17 cellular contexts compared by ENCODE assay signal in the genomic region with DNA sequence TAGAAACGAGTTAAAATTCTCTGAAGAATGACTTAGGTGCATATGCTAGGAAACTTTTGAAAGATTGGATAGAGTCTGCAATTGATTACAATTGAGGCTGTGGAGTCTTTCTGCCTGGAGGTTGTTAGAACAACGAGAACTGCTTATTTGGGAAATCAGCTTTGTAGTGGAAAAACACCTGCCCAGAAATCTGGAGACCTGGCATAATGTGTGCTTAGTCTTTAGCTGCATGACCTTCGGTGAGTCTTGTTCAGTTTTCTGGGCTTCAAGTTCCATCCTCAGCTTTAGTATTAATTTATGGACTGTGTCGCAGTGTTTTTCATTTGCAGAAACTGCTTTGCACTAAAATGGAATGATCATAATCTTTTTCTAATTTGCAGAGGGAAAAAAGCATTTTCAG. TPM values are rescaled to one million over a fixed set of nuclear protein-coding genes. Genes with fewer than 3 reads are reported as not detected.
DNase-seq lines count a peak whose midpoint lies in the region; ATAC-seq, FAIRE-seq and TF ChIP-seq lines count a peak whose summit lies in the region.
"Had no signal": no experiment of that assay in that cellular context is flagged by ENCODE, and none has a peak within 500 bp of the region (broad histone marks: within the 10 kb centered on the region; RNA-seq: fewer than 3 reads in every experiment).

No MANE protein-coding gene starts in this region.

- no peak for TF ChIP-seq CTCF in K562 (IDR thresholded peaks at IDR 0.05 in 2 of 3, conservative IDR thresholded peaks at IDR 0.05 in 1 of 3; ENCODE audit: insufficient read depth in 2 of 3, low read depth in 1 of 3, low read length in 3 of 3)
- no peak for TF ChIP-seq CTCF in neutrophil (IDR thresholded peaks at IDR 0.05)
- TF ChIP-seq CTCF in thyroid gland (IDR thresholded peaks at IDR 0.05): no peak

- no peak for DNase-seq in activated naive CD4-positive, alpha-beta T cell treated with anti-CD3 and anti-CD28 coated beads, Interleukin-2, amount 50 U/mL, for 16 hours
- DNase-seq in K562 (ENCODE audit: extremely low read depth in 1 of 4, low spot score in 3 of 4) (no peak), left lobe of liver (ENCODE audit: low spot score) (no peak), thyroid gland (no peak)
- no peak for DNase-seq in activated CD8-positive, alpha-beta memory T cell treated with anti-CD3 and anti-CD28 coated beads for 24 hours
- DNase-seq: EL, KBM-7, NCI-H1436 treated with DMSO at 0.1 percent for 48 hours, NCI-H2029 treated with DMSO at 0.1 percent for 48 hours, NCI-H2171 treated with DMSO at 0.1 percent for 48 hours, NCI-H446 treated with DMSO at 0.1 percent for 48 hours, PC-3 had no signal

- peaks cover 98% of the 10 kb centered on the region for H3K79me2 ChIP-seq in K562 (ENCODE audit: control insufficient read depth, insufficient read depth, low read length)

- H3K4me3 Mint-ChIP-seq in activated naive CD4-positive, alpha-beta T cell treated with anti-CD3 and anti-CD28 coated beads, Interleukin-2, amount 50 U/mL, for 24 hours: no peak overlapping the region
- H3K4me3 Mint-ChIP-seq: GM23338 had no signal

- peaks cover 3% of the 10 kb centered on the region for H3K36me3 Mint-ChIP-seq in activated naive CD4-positive, alpha-beta T cell treated with anti-CD3 and anti-CD28 coated beads, Interleukin-2, amount 50 U/mL, for 24 hours

- peaks cover 90% of the 10 kb centered on the region for H3K4me1 Mint-ChIP-seq in activated naive CD4-positive, alpha-beta T cell treated with anti-CD3 and anti-CD28 coated beads, Interleukin-2, amount 50 U/mL, for 24 hours

- POLR2A ChIA-PET in K562 (lab: Yijun Ruan, JAX): interaction anchor here (0.9 to 1.1 kb wide), 3 partner anchors 9 to 247 kb away, joined by 3 to 6 read pairs (median 3); no protein-coding TSS in a partner anchor

- H3K9ac ChIP-seq in BLaER1 (peak overlapping the region; percentile 49; the same call in 1 of the 2 replicates), K562 (ENCODE audit: insufficient read depth in 1 of 2, low read depth in 2 of 2, low read length in 2 of 2) (peak overlapping the region in 1 of 2 experiments; percentile 23; a peak in 1 of 4 replicates)

- 55% methylated on average over 4 of the region's 4 CpGs for WGBS in K562 (ENCODE audit: insufficient coverage, low coverage, missing lambda C conversion rate)
- 81 to 89% methylated on average over 4 of the region's 4 CpGs for WGBS in thyroid gland, 2 donors

- TF ChIP-seq POLR2A in K562 (conservative IDR thresholded peaks at IDR 0.05) (no peak), thyroid gland (IDR thresholded peaks at IDR 0.05) (no peak)

- no peak for TF ChIP-seq RAD21 in K562 (CRISPR knock-in tag; conservative IDR thresholded peaks at IDR 0.05 in 1 of 2, IDR thresholded peaks at IDR 0.05 in 1 of 2)

- no TSS peak for BruUV-seq in K562 (replicated peaks; lab: Mats Ljungman, UMichigan)

- ATAC-seq in K562 (no peak), left lobe of liver (no peak)
- ATAC-seq: PC-3 had no signal

- peak overlapping the region; percentile 26 for H3K27ac Mint-ChIP-seq in activated naive CD4-positive, alpha-beta T cell treated with anti-CD3 and anti-CD28 coated beads, Interleukin-2, amount 50 U/mL, for 24 hours
- H3K27ac Mint-ChIP-seq: GM23338 had no signal

- intact Hi-C loops in K562 (cut with micrococcal nuclease) (no loop called here), thyroid gland (cut with DNase I) (no loop called here)

- no peaks in the 10 kb centered on the region for H3K9me3 Mint-ChIP-seq in activated naive CD4-positive, alpha-beta T cell treated with anti-CD3 and anti-CD28 coated beads, Interleukin-2, amount 50 U/mL, for 24 hours

- CTCF ChIA-PET in K562 (lab: Yijun Ruan, JAX; ENCODE audit: low intra/inter-chr PET ratio): no interaction called here

- H3K4me2 ChIP-seq in BLaER1 (peak overlapping the region; percentile 75), K562 (ENCODE audit: insufficient read depth, low read length) (peak overlapping the region; percentile 50; the same call in 1 of the 2 replicates)
- H3K4me2 ChIP-seq: A549, GM23338 had no signal

- H3K4me1 ChIP-seq in BLaER1: peaks cover 66% of the 10 kb centered on the region
- H3K4me1 ChIP-seq in K562 (replicated peaks in 1 of 2; ENCODE audit: control insufficient read depth in 2 of 2, insufficient read depth in 2 of 2, low read length in 2 of 2): peaks cover 16 to 40% of the 10 kb centered on the region in 2 experiments
- peaks cover 40 to 45% of the 10 kb centered on the region in 2 experiments for H3K4me1 ChIP-seq in neutrophil (ENCODE audit: control insufficient read depth in 1 of 2, insufficient read depth in 1 of 2, low read depth in 1 of 2, low read length in 1 of 2)
- H3K4me1 ChIP-seq in thyroid gland: peaks cover 21 to 42% of the 10 kb centered on the region in 2 donors

- H3K9me3 ChIP-seq in BLaER1 (no peaks in the 10 kb centered on the region), K562 (replicated peaks; ENCODE audit: control insufficient read depth, insufficient read depth, low read depth, low read length) (no peaks in the 10 kb centered on the region), neutrophil (no peaks in the 10 kb centered on the region), thyroid gland (no peaks in the 10 kb centered on the region)
- H3K9me3 ChIP-seq: A549 had no signal

- H4K20me1 ChIP-seq in BLaER1 (peaks cover 81% of the 10 kb centered on the region), K562 (replicated peaks; ENCODE audit: control insufficient read depth, insufficient read depth, low read length) (peaks cover 23% of the 10 kb centered on the region)

- H3K27me3 ChIP-seq in BLaER1 (no peaks in the 10 kb centered on the region), K562 (ENCODE audit: control insufficient read depth in 2 of 2, insufficient read depth in 2 of 2, low read length in 2 of 2) (no peaks in the 10 kb centered on the region), neutrophil (no peaks in the 10 kb centered on the region), thyroid gland (no peaks in the 10 kb centered on the region)

- peaks cover 7% of the 10 kb centered on the region for H3K9me1 ChIP-seq in K562 (ENCODE audit: control insufficient read depth, insufficient read depth, low read length)

- H3K4me3 ChIP-seq in BLaER1 (no peak overlapping the region), K562 (no peak overlapping the region), neutrophil (ENCODE audit: low read depth in 1 of 2, low read length in 1 of 2) (no peak overlapping the region), thyroid gland (replicated peaks in 1 of 3) (no peak overlapping the region)
- H3K4me3 ChIP-seq: A549, GM23338 had no signal

- no peak for FAIRE-seq in K562 (lab: Jason Lieb, UNC)
- FAIRE-seq: A549 had no signal

- in situ Hi-C loops in K562 (cut with MboI): no loop called here

- H3K27me3 Mint-ChIP-seq in activated naive CD4-positive, alpha-beta T cell treated with anti-CD3 and anti-CD28 coated beads, Interleukin-2, amount 50 U/mL, for 24 hours: no peaks in the 10 kb centered on the region

- no peak overlapping the region; the same call in 1 of the 2 replicates for H3K27ac ChIP-seq in BLaER1
- peak overlapping the region; percentile 53; the same call in 1 of the 3 replicates for H3K27ac ChIP-seq in K562 (ENCODE audit: extremely low read depth, low read depth, low read length)
- H3K27ac ChIP-seq in neutrophil: peak overlapping the region; percentile 71
- H3K27ac ChIP-seq in thyroid gland: no peak overlapping the region

- TF ChIP-seq EP300 in K562 (IDR thresholded peaks at IDR 0.05; ENCODE audit: low read length): no peak

- no peak overlapping the region for H2AFZ ChIP-seq in K562 (ENCODE audit: low read depth, low read length)
- H2AFZ ChIP-seq: GM23338 had no signal

- H3K36me3 ChIP-seq in BLaER1 (peaks cover 4% of the 10 kb centered on the region; the same call in 1 of the 2 replicates), K562 (ENCODE audit: control insufficient read depth, insufficient read depth, low read length) (no peaks in the 10 kb centered on the region; the same call in 2 of the 3 replicates), neutrophil (no peaks in the 10 kb centered on the region), thyroid gland (no peaks in the 10 kb centered on the region)

TF ChIP-seq in K562, 482 proteins besides CTCF, POLR2A, EP300 and RAD21 (continues in another document):
- TF ChIP-seq ZNF384 (IDR thresholded peaks at IDR 0.05; ENCODE audit: low read depth, low read length): no peak
- TF ChIP-seq TEAD4 (IDR thresholded peaks at IDR 0.05; ENCODE audit: low read length): no peak
- TF ChIP-seq TEAD4 (CRISPR knock-in tag; IDR thresholded peaks at IDR 0.05; ENCODE audit: borderline replicate concordance): no peak

RNA-seq across cellular contexts. Expression of gene CCNY, which starts 31.7 kb away (rescaled TPM):
- total RNA-seq in K562 (2011; cell fraction: chromatin; rRNA removed; ENCODE audit: low replicate concordance): 53.7 and 58.2 TPM in 2 replicates
- 22.3 and 25.7 TPM in 2 replicates for total RNA-seq in K562 (2011; cell fraction: nucleolus; rRNA removed)
- 32.0 and 43.7 TPM in 2 replicates for total RNA-seq in K562 (2011; cell fraction: nucleoplasm; rRNA removed)
- total RNA-seq in K562 (2014; rRNA removed) (28.4 and 32.9 TPM in 2 replicates), K562 (2014; rRNA removed; fragmentation: Illumina TruSeq; extraction: Trizol) (42.1 and 52.6 TPM in 2 replicates), K562 (2015; rRNA removed; fragmentation: Illumina TruSeq; extraction: Trizol) (38.3 and 38.6 TPM in 2 replicates), K562 (2021) (69.2 and 76.9 TPM in 2 replicates), left lobe of liver (48.4 TPM), thyroid gland (10 to 100 TPM; 37.5 to 56.3 (median 43.9) TPM)
- polyA plus RNA-seq in K562 (2011; rRNA removed) (87.9 and 109 TPM in 2 replicates), K562 (2014; fragmentation: Illumina TruSeq; extraction: Trizol) (59.9 and 73.2 TPM in 2 replicates), K562 (2014; fragmentation: Nextera tagmentation; extraction: Ambion mirVana) (1 to 10 TPM; 8.4 to 9.1 TPM), K562 (2014; rRNA removed) (26.2 and 44.6 TPM in 2 replicates)
- polyA plus RNA-seq in K562 (2011; cell fraction: cytosol; rRNA removed): 32.2 and 62.8 TPM in 2 replicates
- polyA plus RNA-seq in K562 (2011; cell fraction: nucleus; rRNA removed): 31.7 and 55.0 TPM in 2 replicates
- 57.6 and 72.6 TPM in 2 replicates for polyA plus RNA-seq in K562 (2012)
- polyA minus RNA-seq in K562 (2011; rRNA and poly(A)+ RNA removed): 126 and 138 TPM in 2 replicates
- polyA minus RNA-seq in K562 (2011; cell fraction: cytosol; rRNA and poly(A)+ RNA removed): 34.0 and 62.3 TPM in 2 replicates
- 17.1 and 38.9 TPM in 2 replicates for polyA minus RNA-seq in K562 (2011; cell fraction: nucleus; rRNA and poly(A)+ RNA removed)

Comparison
In these comparisons a context has a peak if more than half of its experiments do, and no peak if none do; other contexts are left out.
1. H3K27ac ChIP-seq: peak in K562 (single experiment) and neutrophil (single experiment); none in BLaER1 (single experiment) and thyroid gland (0 of 3).